In the genomic region with DNA sequence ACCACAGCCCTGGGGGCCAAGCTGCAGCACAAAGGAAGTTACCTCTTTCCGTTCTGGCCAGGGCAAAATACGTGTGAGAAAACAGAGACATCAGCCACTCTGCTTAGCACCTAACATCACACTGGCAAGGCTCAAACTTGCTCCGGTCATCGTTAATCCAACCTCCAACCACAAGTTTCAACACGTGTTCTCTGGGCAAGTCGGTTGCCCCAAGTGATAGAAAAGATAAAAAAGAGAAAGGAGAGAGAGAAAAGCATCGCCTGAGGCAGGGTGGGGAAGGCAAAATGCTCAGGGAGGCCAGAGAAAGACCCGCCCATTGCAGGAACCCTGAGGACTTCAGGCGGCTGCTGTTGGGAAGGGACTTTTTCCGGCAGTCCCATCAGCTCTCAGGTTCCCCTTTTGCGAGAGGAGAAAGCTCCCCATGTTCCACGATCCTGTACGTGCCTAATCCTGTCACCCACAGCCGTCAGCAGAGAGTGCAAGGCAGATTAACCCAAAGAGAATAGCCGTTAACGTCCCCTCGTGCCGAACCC, we compare ENCODE assay signal across 8 cellular contexts. TPM values are rescaled to one million over a fixed set of nuclear protein-coding genes. Genes with fewer than 3 reads are reported as not detected.
A peak's percentile ranks its signal among the peaks of the same experiment; 100 is the strongest.
DNase-seq lines count a peak whose midpoint lies in the region; ATAC-seq, FAIRE-seq and TF ChIP-seq lines count a peak whose summit lies in the region.
"Had no signal": no experiment of that assay in that cellular context is flagged by ENCODE, and none has a peak within 500 bp of the region (broad histone marks: within the 10 kb centered on the region; RNA-seq: fewer than 3 reads in every experiment).

No MANE protein-coding gene starts in this region.

- in situ Hi-C loops in GM12878 (cut with MboI): no loop called here

- H3K4me1 ChIP-seq in GM12878 (ENCODE audit: control insufficient read depth, insufficient read depth, low read length) (peaks cover 64% of the 10 kb centered on the region), SK-N-SH (ENCODE audit: control insufficient read depth in 1 of 2, insufficient read depth in 2 of 2, low read depth in 1 of 2, low read length in 1 of 2) (peaks cover 7% of the 10 kb centered on the region in 2 experiments; a peak in 3 of 4 replicates)

- WGBS in GM12878 (ENCODE audit: insufficient coverage, insufficient replicate concordance, low lambda C conversion rate, missing lambda C conversion rate): 22% methylated on average over 18 of the region's 18 CpGs
- WGBS in SK-N-SH (ENCODE audit: low lambda C conversion rate): 82% methylated on average over 17 of the region's 18 CpGs

- DNase-seq in HPDE6-E6E7 (ENCODE audit: extremely low spot score): peak; percentile 54
- DNase-seq in GM12878 (ENCODE audit: low read depth, low spot score): peak; percentile 78
- DNase-seq in retinal pigment epithelial cell (ENCODE audit: low read depth): peak; percentile 77
- DNase-seq in SK-N-SH: no peak
- DNase-seq: NCI-H446 had no signal

- H3K27me3 ChIP-seq in GM12878 (replicated peaks in 1 of 2; ENCODE audit: control insufficient read depth in 2 of 2, insufficient read depth in 2 of 2, low read length in 1 of 2) (no peaks in the 10 kb centered on the region), SK-N-SH (ENCODE audit: insufficient read depth) (no peaks in the 10 kb centered on the region)

- no peak for TF ChIP-seq EP300 in GM12878 (IDR thresholded peaks at IDR 0.05; ENCODE audit: borderline replicate concordance in 1 of 2, control insufficient read depth in 1 of 2, low read depth in 2 of 2, low read length in 2 of 2)
- no peak for TF ChIP-seq EP300 in SK-N-SH (IDR thresholded peaks at IDR 0.05; ENCODE audit: borderline replicate concordance in 1 of 2, low read depth in 1 of 2, low read length in 1 of 2)

- H3K9ac ChIP-seq in GM12878 (ENCODE audit: control insufficient read depth, insufficient read depth, low read length) (peak overlapping the region; percentile 39; the same call in 1 of the 2 replicates), SK-N-SH (no peak overlapping the region)

- H3K4me2 ChIP-seq in GM12878 (ENCODE audit: control insufficient read depth, insufficient read depth) (peak overlapping the region; percentile 86), SK-N-SH (no peak overlapping the region)

- H3K27ac ChIP-seq in GM12878 (ENCODE audit: control insufficient read depth, insufficient read depth) (peak overlapping the region; percentile 81), SK-N-SH (ENCODE audit: low read depth in 2 of 2, low read length in 1 of 2) (no peak overlapping the region)

- intact Hi-C loops in GM12878 (cut with micrococcal nuclease; ENCODE audit: unreplicated experiment): loop anchor here (1.0 to 10.0 kb wide), 2 partner anchors 23 to 86 kb away; no protein-coding TSS in a partner anchor

- no peaks in the 10 kb centered on the region for H3F3A ChIP-seq in SK-N-SH (replicated peaks; ENCODE audit: insufficient read depth)

- TF ChIP-seq POLR2A in GM12878 (IDR thresholded peaks at IDR 0.05; ENCODE audit: low read depth, low read length): peak; percentile 58; the same call in 1 of the 2 replicates

- H3K9me3 ChIP-seq in GM12878 (replicated peaks; ENCODE audit: control insufficient read depth, insufficient read depth, low read length) (no peaks in the 10 kb centered on the region), SK-N-SH (no peaks in the 10 kb centered on the region)

- SMC1A ChIA-PET in GM12878 (lab: Charles Lee; ENCODE audit: uncharacterized antibody, unreplicated experiment): interaction anchor here (1.6 kb wide), 1 partner anchor 21 kb away, joined by 11 read pairs; no protein-coding TSS in a partner anchor

- no TSS peak for BruUV-seq in GM12878 (replicated peaks; lab: Mats Ljungman, UMichigan)

- no peak overlapping the region for H3K4me3 ChIP-seq in GM12878
- H3K4me3 ChIP-seq in retinal pigment epithelial cell (ENCODE audit: low read length): no peak overlapping the region
- no peak overlapping the region for H3K4me3 ChIP-seq in SK-N-SH (ENCODE audit: low read depth in 2 of 2, low read length in 1 of 2)

- ATAC-seq in GM18907 (IDR thresholded peaks at IDR 0.05; ENCODE audit: unreplicated experiment): peak; percentile 61
- peak; percentile 73 for ATAC-seq in GM12878
- no peak for ATAC-seq in HG03432 (IDR thresholded peaks at IDR 0.05; ENCODE audit: unreplicated experiment)
- no peak for ATAC-seq in HG02623 (IDR thresholded peaks at IDR 0.05; ENCODE audit: unreplicated experiment)

- no peaks in the 10 kb centered on the region for H3K36me3 ChIP-seq in GM12878 (ENCODE audit: control insufficient read depth in 2 of 2, insufficient read depth in 2 of 2, low read length in 1 of 2)
- H3K36me3 ChIP-seq in SK-N-SH (replicated peaks in 1 of 2; ENCODE audit: control insufficient read depth in 1 of 2, insufficient read depth in 2 of 2, low read length in 1 of 2): no peaks in the 10 kb centered on the region

- POLR2A ChIA-PET in GM12878 (lab: Charles Lee): interaction anchor here (0.6 to 1.5 kb wide), 4 partner anchors 11 to 39 kb away, joined by 3 to 16 read pairs (median 5); no protein-coding TSS in a partner anchor
- POLR2A ChIA-PET in SK-N-SH (lab: Yijun Ruan, JAX): no interaction called here

- FAIRE-seq in GM12878 (lab: Jason Lieb, UNC): no peak

- no peak for TF ChIP-seq RAD21 in GM12878 (IDR thresholded peaks at IDR 0.05; ENCODE audit: insufficient read depth, low read depth, low read length)
- TF ChIP-seq RAD21 in SK-N-SH (IDR thresholded peaks at IDR 0.05; ENCODE audit: low read length): no peak

- peak overlapping the region; percentile 81 for H2AFZ ChIP-seq in GM12878 (ENCODE audit: control insufficient read depth, low read depth, low read length)
- H2AFZ ChIP-seq in SK-N-SH (ENCODE audit: low read depth): no peak overlapping the region

- H3K79me2 ChIP-seq in GM12878 (ENCODE audit: control insufficient read depth, insufficient read depth, low read length): peaks cover 6% of the 10 kb centered on the region
- no peaks in the 10 kb centered on the region for H3K79me2 ChIP-seq in SK-N-SH (ENCODE audit: insufficient read depth)

- CTCF ChIA-PET in GM12878 (lab: Yijun Ruan, JAX): interaction anchor here (1.4 kb wide), 1 partner anchor 20 kb away, joined by 6 read pairs; no protein-coding TSS in a partner anchor
- CTCF ChIA-PET in SK-N-SH (lab: Yijun Ruan, JAX): interaction anchor here (0.6 kb wide), 1 partner anchor 8 kb away, joined by 3 read pairs; no protein-coding TSS in a partner anchor

- RAD21 ChIA-PET in GM12878 (lab: Charles Lee; ENCODE audit: unreplicated experiment): interaction anchor here (1.0 to 1.5 kb wide), 4 partner anchors 21 to 38 kb away, joined by 3 to 8 read pairs (median 6); no protein-coding TSS in a partner anchor

- TF ChIP-seq CTCF in GM12878 (IDR thresholded peaks at IDR 0.05 in 2 of 3, conservative IDR thresholded peaks at IDR 0.05 in 1 of 3; ENCODE audit: control insufficient read depth in 2 of 3, extremely low read depth in 1 of 3, insufficient read depth in 1 of 3, low read depth in 3 of 3, low read length in 3 of 3) (no peak), retinal pigment epithelial cell (conservative IDR thresholded peaks at IDR 0.05; ENCODE audit: low read depth, low read length) (no peak), SK-N-SH (IDR thresholded peaks at IDR 0.05) (no peak)

- no peaks in the 10 kb centered on the region for H3K9me2 ChIP-seq in SK-N-SH

- H4K20me1 ChIP-seq in GM12878 (ENCODE audit: control insufficient read depth, insufficient read depth): no peaks in the 10 kb centered on the region
- no peaks in the 10 kb centered on the region for H4K20me1 ChIP-seq in SK-N-SH (ENCODE audit: insufficient read depth)

RNA-seq across cellular contexts. Expression of a gene that starts 18.5 kb away (rescaled TPM):
- 0.23 TPM in 1 of 2 replicates, not detected in the other for total RNA-seq in GM12878 (2013; cell fraction: nucleolus; rRNA removed)
- total RNA-seq in GM12878 (2014; rRNA removed): 0.06 and 1.4 TPM in 2 replicates
- total RNA-seq in GM12878 (2014; rRNA removed; fragmentation: Illumina TruSeq; extraction: Trizol): 0.18 TPM in 1 of 2 replicates, not detected in the other
- 0.29 and 0.74 TPM in 2 replicates for total RNA-seq in GM12878 (2021)
- polyA plus RNA-seq in GM12878 (2011; ENCODE audit: low read depth): not detected
- not detected in 2 replicates for polyA plus RNA-seq in GM12878 (2011; rRNA removed)
- not detected in 2 replicates for polyA plus RNA-seq in GM12878 (2011; cell fraction: cytosol; rRNA removed)
- 0.07 TPM in 1 of 2 replicates, not detected in the other for polyA plus RNA-seq in GM12878 (2011; cell fraction: nucleus; rRNA removed)
- 0.24 TPM in 1 of 2 replicates, not detected in the other for polyA plus RNA-seq in GM12878 (2012)
- polyA plus RNA-seq in GM12878 (2014; fragmentation: Illumina TruSeq; extraction: Trizol): 0.04 TPM in 1 of 2 replicates, not detected in the other
- not detected for polyA plus RNA-seq in GM12878 (2014; fragmentation: Nextera tagmentation; extraction: Ambion mirVana)
- 0.16 and 0.82 TPM in 2 replicates for polyA plus RNA-seq in GM12878 (2014; rRNA removed)
- polyA plus RNA-seq in GM12878 (2016; fragmentation: Nextera tagmentation; extraction: Ambion mirVana): not detected
- not detected in 2 replicates for polyA minus RNA-seq in GM12878 (2011; rRNA and poly(A)+ RNA removed)
- not detected in 2 replicates for polyA minus RNA-seq in GM12878 (2011; cell fraction: cytosol; rRNA and poly(A)+ RNA removed)
- polyA minus RNA-seq in GM12878 (2011; cell fraction: nucleus; rRNA and poly(A)+ RNA removed): not detected in 2 replicates
- 58.6 and 66.7 TPM in 2 replicates for polyA plus RNA-seq in SK-N-SH (2012; rRNA removed)
- polyA plus RNA-seq in SK-N-SH (2012; cell fraction: cytosol; rRNA removed): 18.8 and 31.2 TPM in 2 replicates
- 380 and 563 TPM in 2 replicates for polyA plus RNA-seq in SK-N-SH (2012; cell fraction: nucleus; rRNA removed)

RNA-seq across cellular contexts. Expression of a gene that starts 30.1 kb away (rescaled TPM):
- total RNA-seq in GM12878 (2013; cell fraction: nucleolus; rRNA removed): 0.61 TPM in 1 of 2 replicates, not detected in the other
- 0.33 and 1.3 TPM in 2 replicates for total RNA-seq in GM12878 (2014; rRNA removed)
- 0.54 and 0.88 TPM in 2 replicates for total RNA-seq in GM12878 (2014; rRNA removed; fragmentation: Illumina TruSeq; extraction: Trizol)
- total RNA-seq in GM12878 (2021): 2.5 and 3.0 TPM in 2 replicates
- 2.3 TPM for polyA plus RNA-seq in GM12878 (2011; ENCODE audit: low read depth)
- 0.58 and 0.98 TPM in 2 replicates for polyA plus RNA-seq in GM12878 (2011; rRNA removed)
- 0.54 and 1.2 TPM in 2 replicates for polyA plus RNA-seq in GM12878 (2011; cell fraction: cytosol; rRNA removed)
- polyA plus RNA-seq in GM12878 (2011; cell fraction: nucleus; rRNA removed): 1.2 and 1.6 TPM in 2 replicates
- polyA plus RNA-seq in GM12878 (2012): 2.1 and 2.4 TPM in 2 replicates
- 1.5 TPM in 1 of 2 replicates, not detected in the other for polyA plus RNA-seq in GM12878 (2014; fragmentation: Illumina TruSeq; extraction: Trizol)
- polyA plus RNA-seq in GM12878 (2014; fragmentation: Nextera tagmentation; extraction: Ambion mirVana): 1 to 10 TPM; 2.1 to 2.3 TPM
- 0.77 and 1.8 TPM in 2 replicates for polyA plus RNA-seq in GM12878 (2014; rRNA removed)
- 1 to 10 TPM; 2.2 to 3.6 TPM for polyA plus RNA-seq in GM12878 (2016; fragmentation: Nextera tagmentation; extraction: Ambion mirVana)
- polyA minus RNA-seq in GM12878 (2011; rRNA and poly(A)+ RNA removed): not detected in 2 replicates
- polyA minus RNA-seq in GM12878 (2011; cell fraction: cytosol; rRNA and poly(A)+ RNA removed): 3.7 and 7.7 TPM in 2 replicates
- polyA minus RNA-seq in GM12878 (2011; cell fraction: nucleus; rRNA and poly(A)+ RNA removed): 0.97 and 1.3 TPM in 2 replicates
- 229 and 326 TPM in 2 replicates for polyA plus RNA-seq in SK-N-SH (2012; rRNA removed)
- polyA plus RNA-seq in SK-N-SH (2012; cell fraction: cytosol; rRNA removed): 148 and 237 TPM in 2 replicates
- polyA plus RNA-seq in SK-N-SH (2012; cell fraction: nucleus; rRNA removed): 84.2 and 113 TPM in 2 replicates

RNA-seq across cellular contexts. Expression of a gene that starts 36.9 kb away (rescaled TPM):
- 166 and 177 TPM in 2 replicates for total RNA-seq in GM12878 (2013; cell fraction: nucleolus; rRNA removed)
- total RNA-seq in GM12878 (2014; rRNA removed) (543 and 574 TPM in 2 replicates), GM12878 (2014; rRNA removed; fragmentation: Illumina TruSeq; extraction: Trizol) (485 and 549 TPM in 2 replicates), GM12878 (2021) (396 and 453 TPM in 2 replicates)
- 839 TPM for polyA plus RNA-seq in GM12878 (2011; ENCODE audit: low read depth)
- polyA plus RNA-seq in GM12878 (2011; rRNA removed) (240 and 671 TPM in 2 replicates), GM12878 (2014; fragmentation: Illumina TruSeq; extraction: Trizol) (491 and 1,007 TPM in 2 replicates), GM12878 (2014; fragmentation: Nextera tagmentation; extraction: Ambion mirVana) (1,000 to 10,000 TPM; 1,771 to 2,788 TPM), GM12878 (2014; rRNA removed) (864 and 887 TPM in 2 replicates), GM12878 (2016; fragmentation: Nextera tagmentation; extraction: Ambion mirVana) (100 to 1,000 TPM; 456 to 479 TPM), SK-N-SH (2012; rRNA removed) (15.3 and 19.4 TPM in 2 replicates)
- 1,141 and 1,225 TPM in 2 replicates for polyA plus RNA-seq in GM12878 (2011; cell fraction: cytosol; rRNA removed)
- 403 and 488 TPM in 2 replicates for polyA plus RNA-seq in GM12878 (2011; cell fraction: nucleus; rRNA removed)
- 758 and 904 TPM in 2 replicates for polyA plus RNA-seq in GM12878 (2012)
- polyA minus RNA-seq in GM12878 (2011; rRNA and poly(A)+ RNA removed): 804 and 1,098 TPM in 2 replicates
- 178 and 190 TPM in 2 replicates for polyA minus RNA-seq in GM12878 (2011; cell fraction: cytosol; rRNA and poly(A)+ RNA removed)
- polyA minus RNA-seq in GM12878 (2011; cell fraction: nucleus; rRNA and poly(A)+ RNA removed): 183 and 217 TPM in 2 replicates
- 10.6 and 12.6 TPM in 2 replicates for polyA plus RNA-seq in SK-N-SH (2012; cell fraction: cytosol; rRNA removed)
- 4.7 and 8.8 TPM in 2 replicates for polyA plus RNA-seq in SK-N-SH (2012; cell fraction: nucleus; rRNA removed)

RNA-seq across cellular contexts. Expression of a gene that starts 43.2 kb away (rescaled TPM):
- total RNA-seq in GM12878 (2013; cell fraction: nucleolus; rRNA removed): 32.0 and 32.3 TPM in 2 replicates
- total RNA-seq in GM12878 (2014; rRNA removed): 267 and 271 TPM in 2 replicates
- total RNA-seq in GM12878 (2014; rRNA removed; fragmentation: Illumina TruSeq; extraction: Trizol): 295 and 327 TPM in 2 replicates
- total RNA-seq in GM12878 (2021): 676 and 768 TPM in 2 replicates
- 582 TPM for polyA plus RNA-seq in GM12878 (2011; ENCODE audit: low read depth)
- 116 and 205 TPM in 2 replicates for polyA plus RNA-seq in GM12878 (2011; rRNA removed)
- 159 and 247 TPM in 2 replicates for polyA plus RNA-seq in GM12878 (2011; cell fraction: cytosol; rRNA removed)
- 40.7 and 48.7 TPM in 2 replicates for polyA plus RNA-seq in GM12878 (2011; cell fraction: nucleus; rRNA removed)
- polyA plus RNA-seq in GM12878 (2012): 605 and 961 TPM in 2 replicates
- polyA plus RNA-seq in GM12878 (2014; fragmentation: Illumina TruSeq; extraction: Trizol): 422 and 741 TPM in 2 replicates
- polyA plus RNA-seq in GM12878 (2014; fragmentation: Nextera tagmentation; extraction: Ambion mirVana): 1,000 to 10,000 TPM; 2,669 to 3,672 TPM
- polyA plus RNA-seq in GM12878 (2014; rRNA removed): 611 and 755 TPM in 2 replicates
- 100 to 1,000 TPM; 707 to 829 TPM for polyA plus RNA-seq in GM12878 (2016; fragmentation: Nextera tagmentation; extraction: Ambion mirVana)
- 67.7 and 77.6 TPM in 2 replicates for polyA minus RNA-seq in GM12878 (2011; rRNA and poly(A)+ RNA removed)
- polyA minus RNA-seq in GM12878 (2011; cell fraction: cytosol; rRNA and poly(A)+ RNA removed): 83.9 and 93.5 TPM in 2 replicates
- 31.3 and 51.8 TPM in 2 replicates for polyA minus RNA-seq in GM12878 (2011; cell fraction: nucleus; rRNA and poly(A)+ RNA removed)
- 398 and 518 TPM in 2 replicates for polyA plus RNA-seq in SK-N-SH (2012; rRNA removed)
- polyA plus RNA-seq in SK-N-SH (2012; cell fraction: cytosol; rRNA removed): 239 and 341 TPM in 2 replicates
- polyA plus RNA-seq in SK-N-SH (2012; cell fraction: nucleus; rRNA removed): 92.5 and 106 TPM in 2 replicates

RNA-seq across cellular contexts. Expression of a gene that starts 43.2 kb away (rescaled TPM):
- not detected in 2 replicates for total RNA-seq in GM12878 (2013; cell fraction: nucleolus; rRNA removed)
- not detected in 2 replicates for total RNA-seq in GM12878 (2014; rRNA removed)
- total RNA-seq in GM12878 (2014; rRNA removed; fragmentation: Illumina TruSeq; extraction: Trizol): not detected in 2 replicates
- total RNA-seq in GM12878 (2021): 0.37 and 0.90 TPM in 2 replicates
- polyA plus RNA-seq in GM12878 (2011; ENCODE audit: low read depth): not detected
- not detected in 2 replicates for polyA plus RNA-seq in GM12878 (2011; rRNA removed)
- 0.05 TPM in 1 of 2 replicates, not detected in the other for polyA plus RNA-seq in GM12878 (2011; cell fraction: cytosol; rRNA removed)
- 0.09 and 0.34 TPM in 2 replicates for polyA plus RNA-seq in GM12878 (2011; cell fraction: nucleus; rRNA removed)
- polyA plus RNA-seq in GM12878 (2012): not detected in 2 replicates
- polyA plus RNA-seq in GM12878 (2014; fragmentation: Illumina TruSeq; extraction: Trizol): not detected in 2 replicates
- polyA plus RNA-seq in GM12878 (2014; fragmentation: Nextera tagmentation; extraction: Ambion mirVana): not detected
- 0.23 and 0.45 TPM in 2 replicates for polyA plus RNA-seq in GM12878 (2014; rRNA removed)
- polyA plus RNA-seq in GM12878 (2016; fragmentation: Nextera tagmentation; extraction: Ambion mirVana): not detected
- not detected in 2 replicates for polyA minus RNA-seq in GM12878 (2011; rRNA and poly(A)+ RNA removed)
- 1.5 and 2.1 TPM in 2 replicates for polyA minus RNA-seq in GM12878 (2011; cell fraction: cytosol; rRNA and poly(A)+ RNA removed)
- polyA minus RNA-seq in GM12878 (2011; cell fraction: nucleus; rRNA and poly(A)+ RNA removed): 0.12 and 1.2 TPM in 2 replicates
- polyA plus RNA-seq in SK-N-SH (2012; rRNA removed): 1.4 and 2.4 TPM in 2 replicates
- 0.59 and 0.98 TPM in 2 replicates for polyA plus RNA-seq in SK-N-SH (2012; cell fraction: cytosol; rRNA removed)
- polyA plus RNA-seq in SK-N-SH (2012; cell fraction: nucleus; rRNA removed): 4.2 and 5.2 TPM in 2 replicates

Comparison
In these comparisons a context has a peak if more than half of its experiments do, and no peak if none do; other contexts are left out.
1. ATAC-seq: peak in GM18907 (single experiment) and GM12878 (single experiment); none in HG03432 (single experiment) and HG02623 (single experiment).
2. RNA of a gene that starts 18.5 kb away (polyA plus RNA-seq): 18.8 to 563 TPM in SK-N-SH; 0.04 to 0.82 TPM in GM12878; every median in the first group is over 10 times any median in the second.
3. RNA of a gene that starts 30.1 kb away (polyA plus RNA-seq): 84.2 to 326 TPM in SK-N-SH; 0.54 to 3.6 TPM in GM12878; every median in the first group is over 10 times any median in the second.
4. RNA of a gene that starts 36.9 kb away (polyA plus RNA-seq): 240 to 2,788 TPM in GM12878; 4.7 to 19.4 TPM in SK-N-SH; every median in the first group is over 10 times any median in the second.